In genomic region chr1:212158912-212159796, GRCh38 we compare ENCODE assay signal across 11 cellular contexts.
A peak's percentile ranks its signal among the peaks of the same experiment; 100 is the strongest.
DNase-seq lines count a peak whose midpoint lies in the region; ATAC-seq and TF ChIP-seq lines count a peak whose summit lies in the region.
"Had no signal": no experiment of that assay in that cellular context is flagged by ENCODE, and none has a peak within 500 bp of the region (broad histone marks: within the 10 kb centered on the region; RNA-seq: fewer than 3 reads in every experiment).

No MANE protein-coding gene starts in this region.

- H2BK5ac ChIP-seq in IMR-90 (ENCODE audit: low read depth, low read length, poor library complexity, severe bottlenecking) = no peak overlapping the region
- H2BK5ac ChIP-seq in mesenchymal stem cell (ENCODE audit: low read depth, low read length, poor library complexity, severe bottlenecking) = no peak overlapping the region

- H3K9me3 ChIP-seq in IMR-90 (ENCODE audit: control insufficient read depth, insufficient read depth, low read length) (no peaks in the 10 kb centered on the region), left lung (no peaks in the 10 kb centered on the region), mesenchymal stem cell (ENCODE audit: control insufficient read depth, low read length) (peaks cover 3% of the 10 kb centered on the region), aorta (ENCODE audit: control insufficient read depth, low read length) (no peaks in the 10 kb centered on the region)

- H3K4me2 ChIP-seq in IMR-90 (ENCODE audit: low read depth, low read length) = no peak overlapping the region
- no peak overlapping the region for H3K4me2 ChIP-seq in mesenchymal stem cell (ENCODE audit: low read length, poor library complexity, severe bottlenecking)
- H3K4me2 ChIP-seq: PC-9 had no signal

- no peak overlapping the region for H3K56ac ChIP-seq in IMR-90 (ENCODE audit: extremely low read depth, insufficient read depth, low read length)

- no CpG with 5 or more reads among the region's 7 CpGs for WGBS in IMR-90 (ENCODE audit: extremely low coverage in 2 of 2, insufficient read length in 1 of 2), 2 experiments
- 97% methylated on average over 5 of the region's 7 CpGs for WGBS in mesenchymal stem cell
- 96% methylated on average over 7 of the region's 7 CpGs for WGBS in aorta, 2 donors

- H2BK12ac ChIP-seq in mesenchymal stem cell (ENCODE audit: low read length in 2 of 2) = no peak overlapping the region

- no peak overlapping the region for H3K4me3 ChIP-seq in IMR-90 (ENCODE audit: insufficient read depth, low read depth, low read length)
- H3K4me3 ChIP-seq in left lung = no peak overlapping the region
- H3K4me3 ChIP-seq in mesenchymal stem cell (ENCODE audit: insufficient read depth in 1 of 2, low read depth in 1 of 2, low read length in 2 of 2) = no peak overlapping the region
- H3K4me3 ChIP-seq in aorta (ENCODE audit: low read length in 2 of 2) = no peak overlapping the region
- H3K4me3 ChIP-seq: PC-9 had no signal

- dilution Hi-C loops in IMR-90 (cut with HindIII; ENCODE audit: low sequenced_read_pairs, unreplicated experiment) = no loop called here

- H3K14ac ChIP-seq in IMR-90 (replicated peaks; ENCODE audit: low read depth, low read length) (no peak overlapping the region), mesenchymal stem cell (ENCODE audit: low read length in 2 of 2) (no peak overlapping the region)

- POLR2A ChIA-PET in IMR-90 (lab: Charles Lee; ENCODE audit: unreplicated experiment) = interaction anchor here (0.6 kb wide), 1 partner anchor 471 kb away, joined by 4 read pairs; no protein-coding TSS in a partner anchor

- peak overlapping the region; percentile 4; the same call in 1 of the 2 replicates for H2AK5ac ChIP-seq in IMR-90 (ENCODE audit: low read depth, low read length)
- no peak overlapping the region for H2AK5ac ChIP-seq in mesenchymal stem cell (ENCODE audit: low read length, severe bottlenecking)

- H3K9me1 ChIP-seq in IMR-90 (ENCODE audit: insufficient read depth, low read length) = peaks cover 17% of the 10 kb centered on the region

- CTCF ChIA-PET in IMR-90 (lab: Yijun Ruan, JAX) = interaction anchor here (0.6 kb wide), 1 partner anchor 602 kb away, joined by 4 read pairs; no protein-coding TSS in a partner anchor

- no peak overlapping the region for H4K5ac ChIP-seq in IMR-90 (ENCODE audit: low read depth, low read length)

- BruUV-seq in IMR-90 (replicated peaks; lab: Mats Ljungman, UMichigan) = no TSS peak

- H2AFZ ChIP-seq in IMR-90 (replicated peaks; ENCODE audit: low read length, poor library complexity) (no peak overlapping the region), mesenchymal stem cell (ENCODE audit: low read depth, low read length) (no peak overlapping the region)
- H2AFZ ChIP-seq: PC-9 had no signal

- H3K27me3 ChIP-seq in IMR-90 (ENCODE audit: control insufficient read depth, insufficient read depth, low read length) = no peaks in the 10 kb centered on the region
- H3K27me3 ChIP-seq in left lung = no peaks in the 10 kb centered on the region
- H3K27me3 ChIP-seq in mesenchymal stem cell (ENCODE audit: control insufficient read depth in 1 of 2, insufficient read depth in 1 of 2, low read length in 2 of 2) = no peaks in the 10 kb centered on the region
- H3K27me3 ChIP-seq in aorta (ENCODE audit: control insufficient read depth in 1 of 2, insufficient read depth in 2 of 2, low read length in 1 of 2) = no peaks in the 10 kb centered on the region

- no peak overlapping the region for H3K23ac ChIP-seq in IMR-90 (ENCODE audit: low read depth, low read length)
- no peak overlapping the region for H3K23ac ChIP-seq in mesenchymal stem cell (ENCODE audit: low read length in 2 of 2)

- no peak for TF ChIP-seq POLR2A in IMR-90 (IDR thresholded peaks at IDR 0.05; ENCODE audit: low read depth, low read length)

- H3K27ac ChIP-seq in IMR-90 (ENCODE audit: insufficient read depth, low read length) (no peak overlapping the region), left lung (no peak overlapping the region), mesenchymal stem cell (ENCODE audit: low read length, poor library complexity, severe bottlenecking) (no peak overlapping the region), aorta (ENCODE audit: low read depth in 1 of 2, low read length in 2 of 2) (no peak overlapping the region)
- H3K27ac ChIP-seq: PC-9 had no signal

- intact Hi-C loops in IMR-90 (cut with micrococcal nuclease) = no loop called here
- intact Hi-C loops in left lung (cut with DNase I) = no loop called here
- intact Hi-C loops in aorta (cut with DNase I) = no loop called here

- H3K9ac ChIP-seq in IMR-90 (ENCODE audit: low read depth, low read length) (no peak overlapping the region), mesenchymal stem cell (ENCODE audit: low read length) (no peak overlapping the region)

- TF ChIP-seq CTCF in IMR-90 (conservative IDR thresholded peaks at IDR 0.05; ENCODE audit: low read depth, low read length) (no peak), left lung (IDR thresholded peaks at IDR 0.05) (no peak)

- ATAC-seq in GM18502 (IDR thresholded peaks at IDR 0.05; ENCODE audit: poor library complexity, unreplicated experiment) (peak; percentile 56), GM21381 (IDR thresholded peaks at IDR 0.05; ENCODE audit: unreplicated experiment) (peak; percentile 40), IMR-90 (ENCODE audit: low read depth) (no peak), left lung (peak; percentile 8), aorta (ENCODE audit: low FRiP score) (no peak)

- DNase-seq in IMR-90 (no peak), left lung (no peak), mesenchymal stem cell (no peak), aorta (no peak), NCI-H2171 (lab: John Stamatoyannopoulos, UW) (no peak)
- DNase-seq: GF-D8; MV-4-11; PC-9; stimulated activated CD4-positive, alpha-beta T cell treated with anti-CD3 and anti-CD28 coated beads, Interleukin-2, amount 100 ng/mL, for 48 hours had no signal

- no peak overlapping the region for H2AK9ac ChIP-seq in IMR-90 (replicated peaks; ENCODE audit: low read depth, low read length, poor library complexity)

- in situ Hi-C loops in IMR-90 (cut with MboI; ENCODE audit: low sequenced_read_pairs) = no loop called here

- no peaks in the 10 kb centered on the region for H3K36me3 ChIP-seq in IMR-90 (ENCODE audit: control insufficient read depth, insufficient read depth, low read length)
- H3K36me3 ChIP-seq in left lung = no peaks in the 10 kb centered on the region
- H3K36me3 ChIP-seq in mesenchymal stem cell (ENCODE audit: control insufficient read depth in 1 of 2, insufficient read depth in 2 of 2, low read depth in 1 of 2, low read length in 2 of 2) = no peaks in the 10 kb centered on the region
- no peaks in the 10 kb centered on the region for H3K36me3 ChIP-seq in aorta (ENCODE audit: control insufficient read depth in 1 of 2, insufficient read depth in 2 of 2, low read length in 1 of 2)

- TF ChIP-seq RAD21 in IMR-90 (IDR thresholded peaks at IDR 0.05; ENCODE audit: low read length) = no peak

- no peak overlapping the region for H2BK15ac ChIP-seq in IMR-90 (ENCODE audit: low read depth, low read length)
- no peak overlapping the region for H2BK15ac ChIP-seq in mesenchymal stem cell (ENCODE audit: low read depth, poor library complexity, severe bottlenecking)

- no peak overlapping the region for H4K91ac ChIP-seq in IMR-90 (ENCODE audit: insufficient read depth, low read depth, low read length)
- no peak overlapping the region for H4K91ac ChIP-seq in mesenchymal stem cell (ENCODE audit: low read length)

- H3K79me1 ChIP-seq in IMR-90 (ENCODE audit: low read depth in 1 of 2, low read length in 2 of 2) = no peaks in the 10 kb centered on the region
- H3K79me1 ChIP-seq in mesenchymal stem cell (replicated peaks; ENCODE audit: low read length, poor library complexity, severe bottlenecking) = no peaks in the 10 kb centered on the region

- H3K4ac ChIP-seq in IMR-90 (ENCODE audit: low read depth, low read length) (no peak overlapping the region), mesenchymal stem cell (ENCODE audit: low read depth in 1 of 2, low read length in 2 of 2) (no peak overlapping the region)

- H4K20me1 ChIP-seq in IMR-90 (ENCODE audit: insufficient read depth, low read length) = peaks cover 15% of the 10 kb centered on the region; the same call in 1 of the 2 replicates

- H3K18ac ChIP-seq in IMR-90 (ENCODE audit: low read depth, low read length) (no peak overlapping the region), mesenchymal stem cell (ENCODE audit: low read depth in 1 of 2, low read length in 2 of 2) (no peak overlapping the region)

- no peak overlapping the region for H2BK20ac ChIP-seq in IMR-90 (ENCODE audit: low read depth, low read length)

- peaks cover 12% of the 10 kb centered on the region for H3K4me1 ChIP-seq in IMR-90 (ENCODE audit: control insufficient read depth, insufficient read depth, low read length)
- peaks cover 7 to 24% of the 10 kb centered on the region in 2 donors for H3K4me1 ChIP-seq in left lung
- peaks cover 11% of the 10 kb centered on the region for H3K4me1 ChIP-seq in mesenchymal stem cell (ENCODE audit: control insufficient read depth, insufficient read depth, low read depth, low read length)
- peaks cover 4 to 9% of the 10 kb centered on the region in 2 donors for H3K4me1 ChIP-seq in aorta (ENCODE audit: control insufficient read depth in 1 of 2, insufficient read depth in 2 of 2, low read length in 2 of 2)

- H4K8ac ChIP-seq in IMR-90 (ENCODE audit: low read depth in 2 of 2, low read length in 2 of 2) (no peak overlapping the region), mesenchymal stem cell (ENCODE audit: low read length) (no peak overlapping the region)

- H2BK120ac ChIP-seq in IMR-90 (ENCODE audit: low read depth, low read length) = no peak overlapping the region
- no peak overlapping the region for H2BK120ac ChIP-seq in mesenchymal stem cell (ENCODE audit: low read depth, low read length)

TF ChIP-seq in IMR-90, 13 proteins besides CTCF, POLR2A, EP300 and RAD21 (continues in another document):
- no peak for TF ChIP-seq MAZ (IDR thresholded peaks at IDR 0.05; ENCODE audit: borderline replicate concordance, low read depth, low read length)
- no peak for TF ChIP-seq SMC3 (IDR thresholded peaks at IDR 0.05; ENCODE audit: low read depth, low read length)
- no peak for TF ChIP-seq MXI1 (IDR thresholded peaks at IDR 0.05; ENCODE audit: borderline replicate concordance, low read depth, low read length)
- TF ChIP-seq FOS (IDR thresholded peaks at IDR 0.05; ENCODE audit: low read depth, low read length) = no peak
- no peak for TF ChIP-seq MAFK (IDR thresholded peaks at IDR 0.05; ENCODE audit: low read depth, low read length)
- TF ChIP-seq RCOR1 (IDR thresholded peaks at IDR 0.05; ENCODE audit: insufficient replicate concordance, low read length) = no peak
- no peak for TF ChIP-seq CHD1 (IDR thresholded peaks at IDR 0.05; ENCODE audit: low read depth, low read length)
- no peak for TF ChIP-seq USF2 (IDR thresholded peaks at IDR 0.05; ENCODE audit: low read depth, low read length)
- no peak for TF ChIP-seq BHLHE40 (IDR thresholded peaks at IDR 0.05; ENCODE audit: low read depth, low read length)

Comparison
In these comparisons a context has a peak if more than half of its experiments do, and no peak if none do; other contexts are left out.
1. ATAC-seq: peak in GM18502 (single experiment), GM21381 (single experiment) and left lung (single experiment); none in IMR-90 (single experiment) and aorta (single experiment).